In genomic region chr17:71423871-71424546, GRCh38 we compare ENCODE assay signal across 1 cellular context.
TF ChIP-seq lines count a peak whose summit lies in the region.

No MANE protein-coding gene starts in this region.

TF ChIP-seq in GM23338, 12 proteins besides CTCF, POLR2A, EP300 and RAD21:
- TF ChIP-seq ZNF462 (CRISPR knock-in tag; IDR thresholded peaks at IDR 0.05) (no peak), ZNF114 (CRISPR knock-in tag; IDR thresholded peaks at IDR 0.05) (no peak), NANOG (IDR thresholded peaks at IDR 0.05; ENCODE audit: borderline replicate concordance) (no peak), JUNB (IDR thresholded peaks at IDR 0.05; ENCODE audit: unreplicated experiment) (no peak), REST (IDR thresholded peaks at IDR 0.05; ENCODE audit: unreplicated experiment) (no peak), ETS1 (IDR thresholded peaks at IDR 0.05) (no peak), STAT1 (IDR thresholded peaks at IDR 0.05; ENCODE audit: unreplicated experiment) (no peak), CREB1 (CRISPR knock-in tag; IDR thresholded peaks at IDR 0.05; ENCODE audit: low read depth) (no peak), EZH2phosphoT487 (IDR thresholded peaks at IDR 0.05; ENCODE audit: unreplicated experiment) (no peak)
